In the genomic region with DNA sequence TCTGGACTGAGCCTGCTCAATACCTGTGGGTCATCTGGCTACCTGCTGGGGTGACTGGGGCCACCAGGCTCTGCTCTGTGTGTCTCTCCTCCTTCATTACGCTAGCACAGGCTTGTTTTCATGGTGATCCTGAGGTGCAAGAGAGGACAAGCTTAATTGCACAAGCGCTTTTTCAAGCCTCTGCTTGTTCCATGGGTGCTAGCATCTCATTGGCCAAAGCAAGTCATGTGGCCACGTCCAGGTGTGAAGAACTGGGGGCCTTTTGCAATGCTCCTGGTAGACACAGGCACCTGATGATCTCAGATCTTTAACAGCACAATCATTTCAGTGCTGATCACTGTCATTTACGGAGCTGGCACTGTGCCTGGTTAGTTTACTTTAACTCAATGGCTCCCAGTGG, we compare ENCODE assay signal across 24 cellular contexts.
DNase-seq lines count a peak whose midpoint lies in the region; ATAC-seq, FAIRE-seq and TF ChIP-seq lines count a peak whose summit lies in the region.
"Had no signal": no experiment of that assay in that cellular context is flagged by ENCODE, and none has a peak within 500 bp of the region (broad histone marks: within the 10 kb centered on the region; RNA-seq: fewer than 3 reads in every experiment).

No MANE protein-coding gene starts in this region.

- H3K4me1 ChIP-seq in kidney (ENCODE audit: control insufficient read depth in 1 of 2, insufficient read depth in 1 of 2, low read depth in 1 of 2, low read length in 2 of 2) (no peaks in the 10 kb centered on the region), left lung (no peaks in the 10 kb centered on the region)
- H3K4me1 ChIP-seq: heart left ventricle, SJSA1 had no signal

- H3K36me3 Mint-ChIP-seq in effector memory CD8-positive, alpha-beta T cell (ENCODE audit: insufficient read depth): no peaks in the 10 kb centered on the region

- H3K4me1 Mint-ChIP-seq in effector memory CD8-positive, alpha-beta T cell (ENCODE audit: low read depth in 2 of 2): no peaks in the 10 kb centered on the region
- H3K4me1 Mint-ChIP-seq: naive B cell had no signal

- no peak overlapping the region for H3K4me3 ChIP-seq in kidney (ENCODE audit: low read length in 2 of 2)
- no peak overlapping the region for H3K4me3 ChIP-seq in left lung
- H3K4me3 ChIP-seq: coronary artery, heart left ventricle, SJSA1, thoracic aorta had no signal

- DNase-seq in DMS153 (lab: John Stamatoyannopoulos, UW) (peak; percentile 46), DMS153 treated with DMSO at 0.1 percent for 48 hours (lab: John Stamatoyannopoulos, UW; ENCODE audit: unreplicated experiment) (no peak), NCI-H146 (lab: John Stamatoyannopoulos, UW) (peak; percentile 96), RPMI8226 (peak; percentile 11), kidney (peak; percentile 18), cerebellum (ENCODE audit: low spot score) (no peak), left lung (no peak)
- no peak for DNase-seq in effector memory CD8-positive, alpha-beta T cell
- DNase-seq: activated CD8-positive, alpha-beta memory T cell treated with anti-CD3 and anti-CD28 coated beads for 24 hours; activated T-cell treated with anti-CD3 and anti-CD28 coated beads, Interleukin-2, amount 50 U/mL, for 24 hours; brain microvascular endothelial cell; EL; heart left ventricle; left colon; naive B cell; NCI-H226; occipital lobe; stimulated activated CD4-positive, alpha-beta T cell treated with anti-CD3 and anti-CD28 coated beads, Interleukin-4, amount 100 ng/mL, for 1 hour; stimulated activated naive CD4-positive, alpha-beta T cell had no signal

- no peak for FAIRE-seq in kidney (lab: Jason Lieb, UNC)

- no peak overlapping the region for H3K4me3 Mint-ChIP-seq in effector memory CD8-positive, alpha-beta T cell
- H3K4me3 Mint-ChIP-seq: activated T-cell treated with anti-CD3 and anti-CD28 coated beads, Interleukin-2, amount 50 U/mL, for 24 hours; naive B cell had no signal

- H3K27ac Mint-ChIP-seq in effector memory CD8-positive, alpha-beta T cell: no peak overlapping the region
- H3K27ac Mint-ChIP-seq: activated T-cell treated with anti-CD3 and anti-CD28 coated beads, Interleukin-2, amount 50 U/mL, for 24 hours; naive B cell had no signal

- H3K9me3 Mint-ChIP-seq in effector memory CD8-positive, alpha-beta T cell: no peaks in the 10 kb centered on the region

- intact Hi-C loops in kidney (cut with DNase I): no loop called here
- intact Hi-C loops in left lung (cut with DNase I): no loop called here

- no peak for ATAC-seq in left lung
- no peak for ATAC-seq in effector memory CD8-positive, alpha-beta T cell (replicated peaks)
- ATAC-seq: heart left ventricle, left colon, Panc1 had no signal

- H3K36me3 ChIP-seq in kidney (ENCODE audit: control insufficient read depth in 1 of 2, insufficient read depth in 2 of 2, low read length in 2 of 2) (no peaks in the 10 kb centered on the region), left lung (no peaks in the 10 kb centered on the region)
- H3K36me3 ChIP-seq: brain microvascular endothelial cell, heart left ventricle, SJSA1, thoracic aorta had no signal

- H3K27me3 Mint-ChIP-seq in effector memory CD8-positive, alpha-beta T cell: peaks cover 4 to 43% of the 10 kb centered on the region in 2 donors
- H3K27me3 Mint-ChIP-seq: activated T-cell treated with anti-CD3 and anti-CD28 coated beads, Interleukin-2, amount 50 U/mL, for 24 hours; naive B cell had no signal

- H3K9me3 ChIP-seq in kidney (ENCODE audit: control insufficient read depth in 1 of 2, low read length in 2 of 2) (no peaks in the 10 kb centered on the region), left lung (no peaks in the 10 kb centered on the region)
- H3K9me3 ChIP-seq: heart left ventricle, SJSA1, thoracic aorta had no signal

- TF ChIP-seq CTCF in kidney (IDR thresholded peaks at IDR 0.05; ENCODE audit: borderline replicate concordance, extremely low read depth, insufficient read depth) (no peak), left lung (IDR thresholded peaks at IDR 0.05) (no peak)

- no peak overlapping the region for H3K27ac ChIP-seq in kidney (ENCODE audit: low read depth in 2 of 2, low read length in 2 of 2)
- no peak overlapping the region for H3K27ac ChIP-seq in left lung
- H3K27ac ChIP-seq: 22Rv1, brain microvascular endothelial cell, coronary artery, heart left ventricle, SJSA1, thoracic aorta had no signal

- no peaks in the 10 kb centered on the region for H3K27me3 ChIP-seq in left lung
- H3K27me3 ChIP-seq: brain microvascular endothelial cell, SJSA1 had no signal

- no peak overlapping the region for H3K9ac ChIP-seq in kidney (ENCODE audit: low read length in 2 of 2)

Comparison
In these comparisons a context has a peak if more than half of its experiments do, and no peak if none do; other contexts are left out.
1. DNase-seq: peak in DMS153 (single experiment), NCI-H146 (single experiment), RPMI8226 (single experiment) and kidney (single experiment); none in DMS153 treated with DMSO at 0.1 percent for 48 hours (single experiment), cerebellum (single experiment), left lung (0 of 2) and effector memory CD8-positive, alpha-beta T cell (0 of 3).